In the genomic region with DNA sequence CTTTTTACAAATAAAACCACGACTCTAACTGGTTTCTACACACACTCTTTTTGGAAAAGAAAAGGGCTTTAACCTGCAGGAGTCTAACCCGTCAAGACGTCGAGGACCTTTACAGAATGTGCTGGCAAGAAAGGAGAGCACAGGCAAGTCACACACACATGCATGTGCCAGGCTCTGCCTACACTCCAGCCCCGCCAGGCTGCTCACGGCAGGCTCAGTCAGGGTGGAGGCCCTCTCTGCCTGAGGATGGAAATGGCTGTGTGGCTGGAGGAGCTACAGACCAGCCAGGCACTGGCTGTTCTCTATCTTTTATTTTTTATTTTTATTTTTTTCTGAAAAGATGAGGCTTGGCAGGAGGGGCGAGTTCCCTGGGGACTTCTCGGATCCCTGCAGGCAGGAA, we compare ENCODE assay signal across 9 cellular contexts. TPM values are rescaled to one million over a fixed set of nuclear protein-coding genes. Genes with fewer than 3 reads are reported as not detected.
DNase-seq lines count a peak whose midpoint lies in the region; ATAC-seq, FAIRE-seq and TF ChIP-seq lines count a peak whose summit lies in the region.
"Had no signal": no experiment of that assay in that cellular context is flagged by ENCODE, and none has a peak within 500 bp of the region (broad histone marks: within the 10 kb centered on the region; RNA-seq: fewer than 3 reads in every experiment).

No MANE protein-coding gene starts in this region.

- H3K9me3 ChIP-seq in astrocyte (ENCODE audit: insufficient read depth, low read depth, low read length): no peaks in the 10 kb centered on the region
- no peaks in the 10 kb centered on the region for H3K9me3 ChIP-seq in right lobe of liver
- H3K9me3 ChIP-seq in suprapubic skin: no peaks in the 10 kb centered on the region
- no peaks in the 10 kb centered on the region for H3K9me3 ChIP-seq in MG63

- intact Hi-C loops in right lobe of liver (cut with DNase I): loop anchor here (5.0 to 10.0 kb wide), 3 partner anchors 474 to 557 kb away; no protein-coding TSS in a partner anchor

- H3K4me1 ChIP-seq in astrocyte (ENCODE audit: insufficient read depth, low read length) (peaks cover 29% of the 10 kb centered on the region), right lobe of liver (peaks cover 0 to 33% (median 2%) of the 10 kb centered on the region in 4 donors), suprapubic skin (peaks cover 46% of the 10 kb centered on the region)

- H3K27me3 ChIP-seq in astrocyte (ENCODE audit: insufficient read depth, low read length) (peaks cover 87% of the 10 kb centered on the region), right lobe of liver (peaks cover 0 to 13% of the 10 kb centered on the region in 2 donors), suprapubic skin (peaks cover 96% of the 10 kb centered on the region), MG63 (no peaks in the 10 kb centered on the region)

- no peak for ATAC-seq in activated naive CD8-positive, alpha-beta T cell treated with anti-CD3 and anti-CD28 coated beads, Interleukin-2, amount 10 ng/mL, durations not matched to agents 7 days and 5 days (ENCODE audit: low read depth)
- no peak for ATAC-seq in right lobe of liver

- H4K20me1 ChIP-seq in astrocyte (ENCODE audit: insufficient read depth, low read length): no peaks in the 10 kb centered on the region

- peak overlapping the region; percentile 40 for H2AFZ ChIP-seq in astrocyte (ENCODE audit: low read depth, low read length)

- no peak overlapping the region for H3K27ac Mint-ChIP-seq in activated naive CD8-positive, alpha-beta T cell treated with anti-CD3 and anti-CD28 coated beads, Interleukin-2, amount 10 ng/mL, durations not matched to agents 7 days and 5 days
- H3K27ac Mint-ChIP-seq in activated naive CD8-positive, alpha-beta T cell treated with anti-CD3 and anti-CD28 coated beads for 36 hours: no peak overlapping the region
- no peak overlapping the region for H3K27ac Mint-ChIP-seq in astrocyte (ENCODE audit: unreplicated experiment)

- 34% methylated on average over 5 of the region's 8 CpGs for WGBS in right lobe of liver (ENCODE audit: insufficient coverage, low coverage, low lambda C conversion rate, missing lambda C conversion rate)
- WGBS in suprapubic skin: 37% methylated on average over 8 of the region's 8 CpGs

- no peak for TF ChIP-seq POLR2A in right lobe of liver (IDR thresholded peaks at IDR 0.05)
- TF ChIP-seq POLR2A in suprapubic skin (IDR thresholded peaks at IDR 0.05): no peak
- TF ChIP-seq POLR2A in GM12892 (IDR thresholded peaks at IDR 0.05; ENCODE audit: low read depth, low read length): no peak

- DNase-seq in activated naive CD8-positive, alpha-beta T cell treated with anti-CD3 and anti-CD28 coated beads, Interleukin-2, amount 10 ng/mL, durations not matched to agents 7 days and 5 days: no peak
- DNase-seq in activated naive CD8-positive, alpha-beta T cell treated with anti-CD3 and anti-CD28 coated beads for 36 hours: no peak
- DNase-seq in astrocyte (ENCODE audit: low read depth) (no peak), right lobe of liver (no peak), suprapubic skin (ENCODE audit: low spot score in 2 of 2) (no peak), GM12892 (ENCODE audit: insufficient read length) (no peak), MG63 (no peak)
- DNase-seq in activated CD4-positive, alpha-beta T cell treated with anti-CD3 and anti-CD28 coated beads for 4 hours: no peak

- H3K4me1 Mint-ChIP-seq in activated naive CD8-positive, alpha-beta T cell treated with anti-CD3 and anti-CD28 coated beads, Interleukin-2, amount 10 ng/mL, durations not matched to agents 7 days and 5 days: peaks cover 21% of the 10 kb centered on the region
- H3K4me1 Mint-ChIP-seq in activated naive CD8-positive, alpha-beta T cell treated with anti-CD3 and anti-CD28 coated beads for 36 hours: peaks cover 26% of the 10 kb centered on the region
- peaks cover 9% of the 10 kb centered on the region for H3K4me1 Mint-ChIP-seq in astrocyte (ENCODE audit: low read depth, unreplicated experiment)

- POLR2A ChIA-PET in activated naive CD8-positive, alpha-beta T cell treated with anti-CD3 and anti-CD28 coated beads, Interleukin-2, amount 10 ng/mL, durations not matched to agents 7 days and 5 days (lab: Charles Lee): no interaction called here

- TF ChIP-seq CTCF in astrocyte (IDR thresholded peaks at IDR 0.05; ENCODE audit: insufficient read depth, low read depth, low read length) (no peak), right lobe of liver (IDR thresholded peaks at IDR 0.05) (no peak), suprapubic skin (IDR thresholded peaks at IDR 0.05) (no peak)

- H3K36me3 ChIP-seq in astrocyte (ENCODE audit: insufficient read depth, low read length) (no peaks in the 10 kb centered on the region), right lobe of liver (no peaks in the 10 kb centered on the region), suprapubic skin (no peaks in the 10 kb centered on the region), MG63 (no peaks in the 10 kb centered on the region)

- peak overlapping the region; percentile 80 for H3K4me2 ChIP-seq in astrocyte (ENCODE audit: low read length)

- H3K4me3 Mint-ChIP-seq in activated naive CD8-positive, alpha-beta T cell treated with anti-CD3 and anti-CD28 coated beads, Interleukin-2, amount 10 ng/mL, durations not matched to agents 7 days and 5 days: peak overlapping the region; percentile 4
- H3K4me3 Mint-ChIP-seq in activated naive CD8-positive, alpha-beta T cell treated with anti-CD3 and anti-CD28 coated beads for 36 hours: no peak overlapping the region
- H3K4me3 Mint-ChIP-seq in astrocyte (ENCODE audit: unreplicated experiment): no peak overlapping the region

- H3K27ac ChIP-seq in astrocyte (ENCODE audit: low read depth, low read length) (no peak overlapping the region), right lobe of liver (no peak overlapping the region), suprapubic skin (no peak overlapping the region)

- H3K9me3 Mint-ChIP-seq in activated naive CD8-positive, alpha-beta T cell treated with anti-CD3 and anti-CD28 coated beads, Interleukin-2, amount 10 ng/mL, durations not matched to agents 7 days and 5 days: no peaks in the 10 kb centered on the region
- H3K9me3 Mint-ChIP-seq in activated naive CD8-positive, alpha-beta T cell treated with anti-CD3 and anti-CD28 coated beads for 36 hours: no peaks in the 10 kb centered on the region
- H3K9me3 Mint-ChIP-seq in astrocyte (ENCODE audit: unreplicated experiment): peaks cover 9% of the 10 kb centered on the region

- H3K27me3 Mint-ChIP-seq in activated naive CD8-positive, alpha-beta T cell treated with anti-CD3 and anti-CD28 coated beads, Interleukin-2, amount 10 ng/mL, durations not matched to agents 7 days and 5 days: peaks cover 87% of the 10 kb centered on the region
- H3K27me3 Mint-ChIP-seq in activated naive CD8-positive, alpha-beta T cell treated with anti-CD3 and anti-CD28 coated beads for 36 hours: peaks cover 95% of the 10 kb centered on the region
- H3K27me3 Mint-ChIP-seq in astrocyte (ENCODE audit: low read depth, unreplicated experiment): peaks cover 88% of the 10 kb centered on the region

- H3K79me2 ChIP-seq in astrocyte (ENCODE audit: insufficient read depth, low read length): no peaks in the 10 kb centered on the region

- no peak overlapping the region for H3K9ac ChIP-seq in astrocyte (ENCODE audit: low read length)

- H3K36me3 Mint-ChIP-seq in activated naive CD8-positive, alpha-beta T cell treated with anti-CD3 and anti-CD28 coated beads, Interleukin-2, amount 10 ng/mL, durations not matched to agents 7 days and 5 days: no peaks in the 10 kb centered on the region
- H3K36me3 Mint-ChIP-seq in activated naive CD8-positive, alpha-beta T cell treated with anti-CD3 and anti-CD28 coated beads for 36 hours: no peaks in the 10 kb centered on the region
- H3K36me3 Mint-ChIP-seq in astrocyte (ENCODE audit: low read depth, unreplicated experiment): peaks cover 4% of the 10 kb centered on the region

- FAIRE-seq in astrocyte (lab: Jason Lieb, UNC) (no peak), GM12892 (lab: Jason Lieb, UNC) (no peak)

- TF ChIP-seq EP300 in suprapubic skin (IDR thresholded peaks at IDR 0.05): no peak

- H3K4me3 ChIP-seq in astrocyte (ENCODE audit: insufficient read depth, low read depth, low read length) (peak overlapping the region; percentile 32), right lobe of liver (peak overlapping the region in 2 of 3 donors; percentile 28 to 31), suprapubic skin (peak overlapping the region; percentile 40), MG63 (no peak overlapping the region)

RNA-seq across cellular contexts. Expression of a gene that starts 10.2 kb away (rescaled TPM):
- not detected for total RNA-seq in activated naive CD8-positive, alpha-beta T cell treated with anti-CD3 and anti-CD28 coated beads, Interleukin-2, amount 10 ng/mL, durations not matched to agents 7 days and 5 days
- not detected for total RNA-seq in activated naive CD8-positive, alpha-beta T cell treated with anti-CD3 and anti-CD28 coated beads for 36 hours
- total RNA-seq in astrocyte: 0.48 and 1.7 TPM in 2 replicates
- not detected for total RNA-seq in right lobe of liver
- total RNA-seq in suprapubic skin: under 1 TPM in 1 of 4 donors, not detected in 3; 0.38 TPM
- polyA plus RNA-seq in GM12892 (2012; ENCODE audit: missing spikeins): not detected
- total RNA-seq in MG63 (2014; rRNA removed; shearing (Covaris generic); ENCODE audit: low replicate concordance): not detected in 2 replicates
- total RNA-seq: aorta had no signal
- polyA plus RNA-seq: aorta had no signal

RNA-seq across cellular contexts. Expression of a gene that starts 57.5 kb away (rescaled TPM):
- not detected for total RNA-seq in activated naive CD8-positive, alpha-beta T cell treated with anti-CD3 and anti-CD28 coated beads, Interleukin-2, amount 10 ng/mL, durations not matched to agents 7 days and 5 days
- total RNA-seq in activated naive CD8-positive, alpha-beta T cell treated with anti-CD3 and anti-CD28 coated beads for 36 hours: not detected
- total RNA-seq in astrocyte (7.4 and 10.1 TPM in 2 replicates), right lobe of liver (not detected), suprapubic skin (1 to 10 TPM in 1 of 4 donors, under 1 TPM in 2, not detected in 1; 0.34 to 1.2 (median 0.60) TPM)
- not detected for polyA plus RNA-seq in GM12892 (2012; ENCODE audit: missing spikeins)
- total RNA-seq in MG63 (2014; rRNA removed; shearing (Covaris generic); ENCODE audit: low replicate concordance): 5.2 and 14.0 TPM in 2 replicates
